8 cellular contexts compared by ENCODE assay signal in genomic region chr6:166586424-166587156, GRCh38. TPM values are rescaled to one million over a fixed set of nuclear protein-coding genes. Genes with fewer than 3 reads are reported as not detected.
A peak's percentile ranks its signal among the peaks of the same experiment; 100 is the strongest.
DNase-seq lines count a peak whose midpoint lies in the region; ATAC-seq and TF ChIP-seq lines count a peak whose summit lies in the region.

Gene RAMACL, minus strand, starts transcription at chr6:166586678. Its CDS starts 201 bp downstream, at chr6:166586477.

- no peak for TF ChIP-seq CTCF in gastroesophageal sphincter (IDR thresholded peaks at IDR 0.05)
- no peak for TF ChIP-seq CTCF in esophagus muscularis mucosa (IDR thresholded peaks at IDR 0.05)

- TF ChIP-seq EP300 in gastroesophageal sphincter (IDR thresholded peaks at IDR 0.05) (no peak), esophagus muscularis mucosa (IDR thresholded peaks at IDR 0.05) (no peak)

- no peaks in the 10 kb centered on the region for H3K9me3 ChIP-seq in gastroesophageal sphincter
- H3K9me3 ChIP-seq in esophagus muscularis mucosa = no peaks in the 10 kb centered on the region

- peak; percentile 65 for DNase-seq in activated CD4-positive, alpha-beta T cell treated with anti-CD3 and anti-CD28 coated beads for 48 hours
- DNase-seq in iPS-NIHi11 (ENCODE audit: low spot score) (peak; percentile 90), NCI-H2029 (lab: John Stamatoyannopoulos, UW) (no peak), esophagus muscularis mucosa (ENCODE audit: extremely low spot score) (no peak)

- H3K27ac ChIP-seq in gastroesophageal sphincter (no peak within 1 kb of the TSS), esophagus muscularis mucosa (replicated peaks in 1 of 4) (no peak within 1 kb of the TSS)

- 95 to 97% methylated on average over 6 to 7 of the region's 9 CpGs for WGBS in gastroesophageal sphincter (ENCODE audit: low coverage in 1 of 2), 2 donors
- WGBS in esophagus muscularis mucosa = 98% methylated on average over 9 of the region's 9 CpGs

- H3K36me3 ChIP-seq in gastroesophageal sphincter (no peaks in the 10 kb centered on the region), esophagus muscularis mucosa (no peaks in the 10 kb centered on the region)

- intact Hi-C loops in esophagus muscularis mucosa (cut with DNase I) = no loop called here

- H3K4me1 ChIP-seq in gastroesophageal sphincter = peaks cover 0 to 34% (median 8%) of the 10 kb centered on the region in 3 donors
- H3K4me1 ChIP-seq in esophagus muscularis mucosa = peaks cover 21 to 55% (median 41%) of the 10 kb centered on the region in 4 donors

- H3K27me3 ChIP-seq in gastroesophageal sphincter (no peaks in the 10 kb centered on the region), esophagus muscularis mucosa (no peaks in the 10 kb centered on the region)

- no peak for TF ChIP-seq POLR2A in gastroesophageal sphincter (IDR thresholded peaks at IDR 0.05)
- no peak for TF ChIP-seq POLR2A in esophagus muscularis mucosa (IDR thresholded peaks at IDR 0.05; ENCODE audit: low read depth)

- H3K4me3 ChIP-seq in gastroesophageal sphincter (no peak within 1 kb of the TSS), esophagus muscularis mucosa (no peak within 1 kb of the TSS)

- ATAC-seq in GM18499 (IDR thresholded peaks at IDR 0.05; ENCODE audit: insufficient read depth, unreplicated experiment) (peak; percentile 58), GM21367 (IDR thresholded peaks at IDR 0.05; ENCODE audit: unreplicated experiment) (peak; percentile 74), HG03460 (IDR thresholded peaks at IDR 0.05; ENCODE audit: unreplicated experiment) (peak; percentile 47), gastroesophageal sphincter (no peak)

RNA-seq across cellular contexts. Expression of gene RAMACL, which starts in this region (rescaled TPM):
- total RNA-seq in gastroesophageal sphincter (1 to 10 TPM in 3 of 4 donors, under 1 TPM in 1; 0.27 to 2.5 (median 1.7) TPM), esophagus muscularis mucosa (1 to 10 TPM; 1.2 to 2.9 (median 2.1) TPM)

Comparison
In these comparisons a context has a peak if more than half of its experiments do, and no peak if none do; other contexts are left out.
1. DNase-seq: peak in activated CD4-positive, alpha-beta T cell treated with anti-CD3 and anti-CD28 coated beads for 48 hours (single experiment) and iPS-NIHi11 (single experiment); none in NCI-H2029 (single experiment) and esophagus muscularis mucosa (single experiment).